Comparison of ENCODE assay signal across 15 cellular contexts in genomic region chr1:39642796-39643195, GRCh38. TPM values are rescaled to one million over a fixed set of nuclear protein-coding genes. Genes with fewer than 3 reads are reported as not detected.
DNase-seq lines count a peak whose midpoint lies in the region; ATAC-seq and TF ChIP-seq lines count a peak whose summit lies in the region.
"Had no signal": no experiment of that assay in that cellular context is flagged by ENCODE, and none has a peak within 500 bp of the region (broad histone marks: within the 10 kb centered on the region; RNA-seq: fewer than 3 reads in every experiment).

No MANE protein-coding gene starts in this region.

- H3K36me3 ChIP-seq in HEK293 (ENCODE audit: control insufficient read depth in 2 of 2, insufficient read depth in 1 of 2, low read length in 2 of 2) (no peaks in the 10 kb centered on the region), BE2C (no peaks in the 10 kb centered on the region)
- H3K36me3 ChIP-seq: adrenal gland had no signal

- H3K27me3 ChIP-seq in BE2C: no peaks in the 10 kb centered on the region
- H3K27me3 ChIP-seq: adrenal gland had no signal

- H3K4me3 ChIP-seq in HEK293 (ENCODE audit: low read depth, low read length) (no peak overlapping the region), BE2C (ENCODE audit: low read depth, low read length) (no peak overlapping the region)
- H3K4me3 ChIP-seq: adrenal gland had no signal

- POLR2A ChIA-PET in HEK293 (lab: Yijun Ruan, JAX): no interaction called here

- H3K4me1 ChIP-seq in HEK293 (ENCODE audit: control insufficient read depth, insufficient read depth, low read length) (no peaks in the 10 kb centered on the region), BE2C (peaks cover 6% of the 10 kb centered on the region; the same call in 1 of the 2 replicates)

- ATAC-seq in SK-N-SH treated with all-trans-retinoic acid at 6 μM for 48 hours (peak; percentile 53), GM19397 (IDR thresholded peaks at IDR 0.05; ENCODE audit: unreplicated experiment) (no peak)
- ATAC-seq: stimulated activated naive CD8-positive, alpha-beta T cell treated with anti-CD3 and anti-CD28 coated beads, Interleukin-15, Interleukin-2, amounts not matched to agents 100 U/mL and 50 U/mL, for 24 hours had no signal

- H3K27ac ChIP-seq in HEK293 (ENCODE audit: extremely low read depth, low read depth, low read length): no peak overlapping the region

- no peaks in the 10 kb centered on the region for H3K9me3 ChIP-seq in HEK293 (ENCODE audit: control insufficient read depth, insufficient read depth, low read depth, low read length)
- H3K9me3 ChIP-seq in BE2C: no peaks in the 10 kb centered on the region
- H3K9me3 ChIP-seq: adrenal gland had no signal

- TF ChIP-seq CTCF in HEK293 (tag by site-specific recombination; IDR thresholded peaks at IDR 0.05): no peak
- no peak for TF ChIP-seq CTCF in BE2C (IDR thresholded peaks at IDR 0.05; ENCODE audit: low read depth, low read length)

- CTCF ChIA-PET in HEK293 (lab: Yijun Ruan, JAX): interaction anchor here (4.2 kb wide), 1 partner anchor 16 kb away, joined by 21 read pairs; no protein-coding TSS in a partner anchor

- peak; percentile 67 for DNase-seq in AG08395 (ENCODE audit: low spot score)
- peak; percentile 74 for DNase-seq in kidney tubule cell (ENCODE audit: low spot score)
- no peak for DNase-seq in BE2C
- DNase-seq in NCI-H2107 treated with DMSO at 0.1 percent for 48 hours (lab: John Stamatoyannopoulos, UW; ENCODE audit: unreplicated experiment): no peak
- no peak for DNase-seq in ureter (ENCODE audit: low spot score)
- DNase-seq: Kasumi-1; NCI-H1930; NCI-H82; stimulated activated naive CD8-positive, alpha-beta T cell treated with anti-CD3 and anti-CD28 coated beads, Interleukin-15, Interleukin-2, amounts not matched to agents 100 U/mL and 50 U/mL, for 24 hours; T-helper 9 cell had no signal

TF ChIP-seq in HEK293, 187 proteins besides CTCF, POLR2A, EP300 and RAD21:
- no peak for TF ChIP-seq ZNF660 (tag by site-specific recombination; IDR thresholded peaks at IDR 0.05)
- no peak for TF ChIP-seq ZNF600 (tag by site-specific recombination; IDR thresholded peaks at IDR 0.05)
- peak; percentile 73 for TF ChIP-seq ZFHX2 (tag by site-specific recombination; conservative IDR thresholded peaks at IDR 0.05)
- TF ChIP-seq EGR2 (tag by site-specific recombination; IDR thresholded peaks at IDR 0.05; ENCODE audit: low read depth): peak; percentile 73
TF ChIP-seq in HEK293: peak in this region for 2.

TF ChIP-seq in SK-N-SH treated with all-trans-retinoic acid at 6 μM for 48 hours, 23 proteins besides CTCF, POLR2A, EP300 and RAD21:
- TF ChIP-seq GLIS3 (CRISPR knock-in tag; IDR thresholded peaks at IDR 0.05): no peak
- 0 out of 2 replicates have a peak, but pooled peaks have one; percentile 20 for TF ChIP-seq ISL1 (CRISPR knock-in tag; IDR thresholded peaks at IDR 0.05)

RNA-seq across cellular contexts. Expression of gene HEYL, which starts 3.4 kb away (rescaled TPM):
- polyA plus RNA-seq in BE2C (2012; ENCODE audit: insufficient read depth, insufficient read length, low read depth): not detected
- 8.2 TPM for total RNA-seq in ureter
- total RNA-seq: dermis microvascular lymphatic vessel endothelial cell had no signal

RNA-seq across cellular contexts. Expression of gene NT5C1A, which starts 29.1 kb away (rescaled TPM):
- 4.8 TPM for polyA plus RNA-seq in BE2C (2012; ENCODE audit: insufficient read depth, insufficient read length, low read depth)
- total RNA-seq in ureter: not detected
- total RNA-seq: dermis microvascular lymphatic vessel endothelial cell had no signal

RNA-seq across cellular contexts. Expression of gene HPCAL4, which starts 48.4 kb away (rescaled TPM):
- 2.5 TPM for polyA plus RNA-seq in BE2C (2012; ENCODE audit: insufficient read depth, insufficient read length, low read depth)
- total RNA-seq in ureter: not detected
- total RNA-seq: dermis microvascular lymphatic vessel endothelial cell had no signal

Comparison
In these comparisons a context has a peak if more than half of its experiments do, and no peak if none do; other contexts are left out.
1. DNase-seq: peak in AG08395 (single experiment) and kidney tubule cell (single experiment); none in BE2C (single experiment), NCI-H2107 treated with DMSO at 0.1 percent for 48 hours (single experiment) and ureter (single experiment).